ENCODE assay signal across 11 cellular contexts in the genomic region with DNA sequence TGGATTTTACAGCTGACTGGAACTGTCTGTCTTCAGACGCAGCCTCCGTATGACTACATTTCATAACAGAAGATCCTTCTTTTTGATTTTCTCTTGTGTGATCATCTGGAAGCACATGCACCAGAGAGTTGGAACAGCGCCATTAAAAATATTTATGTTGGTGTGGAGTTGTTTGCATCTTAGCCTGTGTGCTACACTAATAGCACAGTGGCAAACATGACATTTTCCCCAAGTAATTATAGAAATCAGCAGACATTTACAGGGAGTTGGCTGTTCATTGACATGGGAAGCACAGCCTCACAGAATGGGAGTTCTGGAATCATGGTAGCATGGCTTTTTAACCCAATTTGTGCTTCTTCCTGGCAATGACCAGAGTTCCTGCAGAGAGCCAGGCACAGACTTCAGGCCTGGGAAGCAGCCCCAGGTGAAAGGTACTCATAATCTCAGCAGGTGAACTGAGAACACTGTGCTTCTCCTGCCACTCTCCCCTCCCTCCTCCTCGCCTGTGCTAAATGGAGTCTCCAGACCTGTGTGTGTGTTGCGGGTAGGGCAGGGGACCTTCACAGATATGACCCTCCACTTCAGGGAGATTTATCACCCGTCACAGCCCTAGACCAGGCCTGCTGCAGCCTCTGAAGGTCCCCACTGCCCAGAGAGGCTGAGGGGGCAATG.
A peak's percentile ranks its signal among the peaks of the same experiment; 100 is the strongest.
DNase-seq lines count a peak whose midpoint lies in the region; ATAC-seq and TF ChIP-seq lines count a peak whose summit lies in the region.
"Had no signal": no experiment of that assay in that cellular context is flagged by ENCODE, and none has a peak within 500 bp of the region (broad histone marks: within the 10 kb centered on the region; RNA-seq: fewer than 3 reads in every experiment).

No MANE protein-coding gene starts in this region.

- TF ChIP-seq CTCF in LNCaP clone FGC (IDR thresholded peaks at IDR 0.05; ENCODE audit: control insufficient read depth, extremely low read depth, insufficient read depth) (no peak), psoas muscle (IDR thresholded peaks at IDR 0.05) (no peak), gastroesophageal sphincter (IDR thresholded peaks at IDR 0.05) (no peak)

- H3K27me3 ChIP-seq in psoas muscle (ENCODE audit: insufficient read depth in 3 of 3, low read length in 2 of 3) = no peaks in the 10 kb centered on the region
- H3K27me3 ChIP-seq in gastroesophageal sphincter = no peaks in the 10 kb centered on the region
- H3K27me3 ChIP-seq: dorsolateral prefrontal cortex, SJSA1 had no signal

- TF ChIP-seq POLR2A in gastroesophageal sphincter (IDR thresholded peaks at IDR 0.05) = no peak

- no peaks in the 10 kb centered on the region for H3K36me3 ChIP-seq in psoas muscle (ENCODE audit: insufficient read depth in 1 of 2, low read depth in 1 of 2)
- H3K36me3 ChIP-seq in gastroesophageal sphincter = no peaks in the 10 kb centered on the region
- H3K36me3 ChIP-seq: SJSA1 had no signal

- peaks cover 33% of the 10 kb centered on the region for H3K4me1 ChIP-seq in psoas muscle
- peaks cover 0 to 17% (median 3%) of the 10 kb centered on the region in 3 donors for H3K4me1 ChIP-seq in gastroesophageal sphincter
- H3K4me1 ChIP-seq: SJSA1 had no signal

- H3K27ac ChIP-seq in psoas muscle (peak overlapping the region; percentile 67), gastroesophageal sphincter (no peak overlapping the region)
- H3K27ac ChIP-seq: SJSA1 had no signal

- 48 to 85% (median 66%) methylated on average over 6 of the region's 6 CpGs for WGBS in psoas muscle, 3 donors
- 62 to 71% methylated on average over 3 to 6 of the region's 6 CpGs for WGBS in gastroesophageal sphincter (ENCODE audit: low coverage in 1 of 2), 2 donors

- intact Hi-C loops in psoas muscle (cut with DNase I) = no loop called here

- no peaks in the 10 kb centered on the region for H3K9me3 ChIP-seq in psoas muscle
- H3K9me3 ChIP-seq in gastroesophageal sphincter = no peaks in the 10 kb centered on the region
- H3K9me3 ChIP-seq: SJSA1 had no signal

- ATAC-seq in psoas muscle = peak in 3 of 4 donors; percentile 6 to 46 (median 9)
- ATAC-seq in gastroesophageal sphincter = no peak

- H3K4me3 ChIP-seq in LNCaP clone FGC (ENCODE audit: low read depth, low read length) (no peak overlapping the region), psoas muscle (no peak overlapping the region), gastroesophageal sphincter (no peak overlapping the region)
- H3K4me3 ChIP-seq: dorsolateral prefrontal cortex, SJSA1 had no signal

- DNase-seq in LNCaP clone FGC (ENCODE audit: low read depth) (peak; percentile 85), NCI-H748 (lab: John Stamatoyannopoulos, UW; ENCODE audit: unreplicated experiment) (peak; percentile 76), dermis blood vessel endothelial cell (peak; percentile 59), psoas muscle (no peak), SK-N-DZ (ENCODE audit: low spot score) (no peak), superior temporal gyrus (ENCODE audit: extremely low spot score) (no peak)
- DNase-seq: activated naive CD8-positive, alpha-beta T cell treated with anti-CD3 and anti-CD28 coated beads for 36 hours; nephron progenitor cell had no signal

- TF ChIP-seq EP300 in gastroesophageal sphincter (IDR thresholded peaks at IDR 0.05) = no peak

Comparison
In these comparisons a context has a peak if more than half of its experiments do, and no peak if none do; other contexts are left out.
1. DNase-seq: peak in LNCaP clone FGC (single experiment), NCI-H748 (single experiment) and dermis blood vessel endothelial cell (single experiment); none in psoas muscle (0 of 2), SK-N-DZ (single experiment) and superior temporal gyrus (single experiment).